ENCODE assay signal across 1 cellular context in the genomic region with DNA sequence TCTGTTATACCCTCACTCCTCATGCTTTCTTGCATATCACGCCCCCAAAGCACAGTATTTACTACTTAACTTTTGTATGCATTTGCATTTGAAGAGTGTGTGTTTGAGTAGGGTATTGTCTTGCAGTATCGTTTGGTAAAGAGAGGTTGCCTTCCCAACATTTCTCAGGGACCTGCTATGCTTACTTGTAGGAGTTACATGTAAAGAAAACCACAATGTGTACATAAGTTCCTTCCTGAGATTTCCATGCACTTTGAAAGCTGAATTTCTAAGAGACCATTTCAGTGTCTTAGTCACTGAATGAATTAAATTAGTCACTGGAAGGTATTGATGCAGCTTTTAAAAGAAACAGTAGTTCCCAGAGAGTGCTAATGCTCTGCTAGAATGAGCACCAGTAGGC.
TF ChIP-seq lines count a peak whose summit lies in the region.

No MANE protein-coding gene starts in this region.

TF ChIP-seq in GM23338, 12 proteins besides CTCF, POLR2A, EP300 and RAD21 (continued from another document):
- TF ChIP-seq, protein P1, sequence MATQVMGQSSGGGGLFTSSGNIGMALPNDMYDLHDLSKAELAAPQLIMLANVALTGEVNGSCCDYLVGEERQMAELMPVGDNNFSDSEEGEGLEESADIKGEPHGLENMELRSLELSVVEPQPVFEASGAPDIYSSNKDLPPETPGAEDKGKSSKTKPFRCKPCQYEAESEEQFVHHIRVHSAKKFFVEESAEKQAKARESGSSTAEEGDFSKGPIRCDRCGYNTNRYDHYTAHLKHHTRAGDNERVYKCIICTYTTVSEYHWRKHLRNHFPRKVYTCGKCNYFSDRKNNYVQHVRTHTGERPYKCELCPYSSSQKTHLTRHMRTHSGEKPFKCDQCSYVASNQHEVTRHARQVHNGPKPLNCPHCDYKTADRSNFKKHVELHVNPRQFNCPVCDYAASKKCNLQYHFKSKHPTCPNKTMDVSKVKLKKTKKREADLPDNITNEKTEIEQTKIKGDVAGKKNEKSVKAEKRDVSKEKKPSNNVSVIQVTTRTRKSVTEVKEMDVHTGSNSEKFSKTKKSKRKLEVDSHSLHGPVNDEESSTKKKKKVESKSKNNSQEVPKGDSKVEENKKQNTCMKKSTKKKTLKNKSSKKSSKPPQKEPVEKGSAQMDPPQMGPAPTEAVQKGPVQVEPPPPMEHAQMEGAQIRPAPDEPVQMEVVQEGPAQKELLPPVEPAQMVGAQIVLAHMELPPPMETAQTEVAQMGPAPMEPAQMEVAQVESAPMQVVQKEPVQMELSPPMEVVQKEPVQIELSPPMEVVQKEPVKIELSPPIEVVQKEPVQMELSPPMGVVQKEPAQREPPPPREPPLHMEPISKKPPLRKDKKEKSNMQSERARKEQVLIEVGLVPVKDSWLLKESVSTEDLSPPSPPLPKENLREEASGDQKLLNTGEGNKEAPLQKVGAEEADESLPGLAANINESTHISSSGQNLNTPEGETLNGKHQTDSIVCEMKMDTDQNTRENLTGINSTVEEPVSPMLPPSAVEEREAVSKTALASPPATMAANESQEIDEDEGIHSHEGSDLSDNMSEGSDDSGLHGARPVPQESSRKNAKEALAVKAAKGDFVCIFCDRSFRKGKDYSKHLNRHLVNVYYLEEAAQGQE (IDR thresholded peaks at IDR 0.05; ENCODE audit: unreplicated experiment): no peak
- TF ChIP-seq, protein P2, sequence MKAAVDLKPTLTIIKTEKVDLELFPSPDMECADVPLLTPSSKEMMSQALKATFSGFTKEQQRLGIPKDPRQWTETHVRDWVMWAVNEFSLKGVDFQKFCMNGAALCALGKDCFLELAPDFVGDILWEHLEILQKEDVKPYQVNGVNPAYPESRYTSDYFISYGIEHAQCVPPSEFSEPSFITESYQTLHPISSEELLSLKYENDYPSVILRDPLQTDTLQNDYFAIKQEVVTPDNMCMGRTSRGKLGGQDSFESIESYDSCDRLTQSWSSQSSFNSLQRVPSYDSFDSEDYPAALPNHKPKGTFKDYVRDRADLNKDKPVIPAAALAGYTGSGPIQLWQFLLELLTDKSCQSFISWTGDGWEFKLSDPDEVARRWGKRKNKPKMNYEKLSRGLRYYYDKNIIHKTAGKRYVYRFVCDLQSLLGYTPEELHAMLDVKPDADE (IDR thresholded peaks at IDR 0.05): no peak
- TF ChIP-seq, protein P3, sequence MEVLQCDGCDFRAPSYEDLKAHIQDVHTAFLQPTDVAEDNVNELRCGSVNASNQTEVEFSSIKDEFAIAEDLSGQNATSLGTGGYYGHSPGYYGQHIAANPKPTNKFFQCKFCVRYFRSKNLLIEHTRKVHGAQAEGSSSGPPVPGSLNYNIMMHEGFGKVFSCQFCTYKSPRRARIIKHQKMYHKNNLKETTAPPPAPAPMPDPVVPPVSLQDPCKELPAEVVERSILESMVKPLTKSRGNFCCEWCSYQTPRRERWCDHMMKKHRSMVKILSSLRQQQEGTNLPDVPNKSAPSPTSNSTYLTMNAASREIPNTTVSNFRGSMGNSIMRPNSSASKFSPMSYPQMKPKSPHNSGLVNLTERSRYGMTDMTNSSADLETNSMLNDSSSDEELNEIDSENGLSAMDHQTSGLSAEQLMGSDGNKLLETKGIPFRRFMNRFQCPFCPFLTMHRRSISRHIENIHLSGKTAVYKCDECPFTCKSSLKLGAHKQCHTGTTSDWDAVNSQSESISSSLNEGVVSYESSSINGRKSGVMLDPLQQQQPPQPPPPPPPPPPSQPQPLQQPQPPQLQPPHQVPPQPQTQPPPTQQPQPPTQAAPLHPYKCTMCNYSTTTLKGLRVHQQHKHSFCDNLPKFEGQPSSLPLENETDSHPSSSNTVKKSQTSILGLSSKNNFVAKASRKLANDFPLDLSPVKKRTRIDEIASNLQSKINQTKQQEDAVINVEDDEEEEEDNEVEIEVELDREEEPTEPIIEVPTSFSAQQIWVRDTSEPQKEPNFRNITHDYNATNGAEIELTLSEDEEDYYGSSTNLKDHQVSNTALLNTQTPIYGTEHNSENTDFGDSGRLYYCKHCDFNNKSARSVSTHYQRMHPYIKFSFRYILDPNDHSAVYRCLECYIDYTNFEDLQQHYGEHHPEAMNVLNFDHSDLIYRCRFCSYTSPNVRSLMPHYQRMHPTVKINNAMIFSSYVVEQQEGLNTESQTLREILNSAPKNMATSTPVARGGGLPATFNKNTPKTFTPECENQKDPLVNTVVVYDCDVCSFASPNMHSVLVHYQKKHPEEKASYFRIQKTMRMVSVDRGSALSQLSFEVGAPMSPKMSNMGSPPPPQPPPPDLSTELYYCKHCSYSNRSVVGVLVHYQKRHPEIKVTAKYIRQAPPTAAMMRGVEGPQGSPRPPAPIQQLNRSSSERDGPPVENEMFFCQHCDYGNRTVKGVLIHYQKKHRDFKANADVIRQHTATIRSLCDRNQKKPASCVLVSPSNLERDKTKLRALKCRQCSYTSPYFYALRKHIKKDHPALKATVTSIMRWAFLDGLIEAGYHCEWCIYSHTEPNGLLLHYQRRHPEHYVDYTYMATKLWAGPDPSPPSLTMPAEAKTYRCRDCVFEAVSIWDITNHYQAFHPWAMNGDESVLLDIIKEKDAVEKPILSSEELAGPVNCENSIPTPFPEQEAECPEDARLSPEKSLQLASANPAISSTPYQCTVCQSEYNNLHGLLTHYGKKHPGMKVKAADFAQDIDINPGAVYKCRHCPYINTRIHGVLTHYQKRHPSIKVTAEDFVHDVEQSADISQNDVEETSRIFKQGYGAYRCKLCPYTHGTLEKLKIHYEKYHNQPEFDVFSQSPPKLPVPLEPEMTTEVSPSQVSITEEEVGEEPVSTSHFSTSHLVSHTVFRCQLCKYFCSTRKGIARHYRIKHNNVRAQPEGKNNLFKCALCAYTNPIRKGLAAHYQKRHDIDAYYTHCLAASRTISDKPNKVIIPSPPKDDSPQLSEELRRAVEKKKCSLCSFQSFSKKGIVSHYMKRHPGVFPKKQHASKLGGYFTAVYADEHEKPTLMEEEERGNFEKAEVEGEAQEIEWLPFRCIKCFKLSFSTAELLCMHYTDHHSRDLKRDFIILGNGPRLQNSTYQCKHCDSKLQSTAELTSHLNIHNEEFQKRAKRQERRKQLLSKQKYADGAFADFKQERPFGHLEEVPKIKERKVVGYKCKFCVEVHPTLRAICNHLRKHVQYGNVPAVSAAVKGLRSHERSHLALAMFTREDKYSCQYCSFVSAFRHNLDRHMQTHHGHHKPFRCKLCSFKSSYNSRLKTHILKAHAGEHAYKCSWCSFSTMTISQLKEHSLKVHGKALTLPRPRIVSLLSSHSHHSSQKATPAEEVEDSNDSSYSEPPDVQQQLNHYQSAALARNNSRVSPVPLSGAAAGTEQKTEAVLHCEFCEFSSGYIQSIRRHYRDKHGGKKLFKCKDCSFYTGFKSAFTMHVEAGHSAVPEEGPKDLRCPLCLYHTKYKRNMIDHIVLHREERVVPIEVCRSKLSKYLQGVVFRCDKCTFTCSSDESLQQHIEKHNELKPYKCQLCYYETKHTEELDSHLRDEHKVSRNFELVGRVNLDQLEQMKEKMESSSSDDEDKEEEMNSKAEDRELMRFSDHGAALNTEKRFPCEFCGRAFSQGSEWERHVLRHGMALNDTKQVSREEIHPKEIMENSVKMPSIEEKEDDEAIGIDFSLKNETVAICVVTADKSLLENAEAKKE (CRISPR knock-in tag; IDR thresholded peaks at IDR 0.05): peak; percentile 58; the same call in 1 of the 2 replicates
- TF ChIP-seq STAT1 (IDR thresholded peaks at IDR 0.05; ENCODE audit: unreplicated experiment) (no peak), EZH2 (IDR thresholded peaks at IDR 0.05; ENCODE audit: low read depth, unreplicated experiment) (no peak), ZNF331 (CRISPR knock-in tag; IDR thresholded peaks at IDR 0.05; ENCODE audit: low read depth) (no peak), ZNF114 (CRISPR knock-in tag; IDR thresholded peaks at IDR 0.05) (no peak), POLR2AphosphoS5 (IDR thresholded peaks at IDR 0.05; ENCODE audit: low read depth) (no peak)
